30 cellular contexts compared by ENCODE assay signal in genomic region chr13:66528903-66529576, GRCh38.
DNase-seq lines count a peak whose midpoint lies in the region; ATAC-seq and TF ChIP-seq lines count a peak whose summit lies in the region.
"Had no signal": no experiment of that assay in that cellular context is flagged by ENCODE, and none has a peak within 500 bp of the region (broad histone marks: within the 10 kb centered on the region; RNA-seq: fewer than 3 reads in every experiment).

No MANE protein-coding gene starts in this region.

- no peak overlapping the region for H3K4me3 Mint-ChIP-seq in nephron
- H3K4me3 Mint-ChIP-seq: activated naive CD8-positive, alpha-beta T cell treated with anti-CD3 and anti-CD28 coated beads, Interleukin-2, amount 10 ng/mL, durations not matched to agents 7 days and 5 days; B cell; CD8-positive, alpha-beta T cell; central memory CD8-positive, alpha-beta T cell; memory B cell had no signal

- peaks cover 39% of the 10 kb centered on the region for H3K4me1 Mint-ChIP-seq in nephron
- H3K4me1 Mint-ChIP-seq: activated naive CD8-positive, alpha-beta T cell treated with anti-CD3 and anti-CD28 coated beads, Interleukin-2, amount 10 ng/mL, durations not matched to agents 7 days and 5 days; B cell; central memory CD8-positive, alpha-beta T cell; memory B cell had no signal

- no peak for TF ChIP-seq CTCF in DND-41 (IDR thresholded peaks at IDR 0.05; ENCODE audit: borderline replicate concordance, extremely low read depth, low read length, poor library complexity, severe bottlenecking)
- no peak for TF ChIP-seq CTCF in nephron (IDR thresholded peaks at IDR 0.05; ENCODE audit: unreplicated experiment in 3 of 3)
- no peak for TF ChIP-seq CTCF in brain microvascular endothelial cell (IDR thresholded peaks at IDR 0.05; ENCODE audit: low read depth, low read length, missing control alignments)

- no peaks in the 10 kb centered on the region for H3K9me3 ChIP-seq in DND-41 (ENCODE audit: insufficient read depth, low read length, severe bottlenecking)
- H3K9me3 ChIP-seq: gastrocnemius medialis, thoracic aorta had no signal

- no peak overlapping the region for H3K27ac ChIP-seq in DND-41 (ENCODE audit: low read length)
- H3K27ac ChIP-seq in brain microvascular endothelial cell: no peak overlapping the region
- H3K27ac ChIP-seq: gastrocnemius medialis, GM23248, hepatocyte, SK-N-MC, thoracic aorta had no signal

- H3K27me3 ChIP-seq in DND-41 (ENCODE audit: insufficient read depth, low read length, poor library complexity) (no peaks in the 10 kb centered on the region), brain microvascular endothelial cell (replicated peaks) (no peaks in the 10 kb centered on the region)
- H3K27me3 ChIP-seq: gastrocnemius medialis, hepatocyte had no signal

- H3K4me1 ChIP-seq in DND-41 (ENCODE audit: insufficient read depth, low read length): no peaks in the 10 kb centered on the region
- H3K4me1 ChIP-seq: gastrocnemius medialis had no signal

- peak overlapping the region; percentile 65 to 97 (median 77) for H3K27ac Mint-ChIP-seq in nephron
- H3K27ac Mint-ChIP-seq: activated naive CD8-positive, alpha-beta T cell treated with anti-CD3 and anti-CD28 coated beads, Interleukin-2, amount 10 ng/mL, durations not matched to agents 7 days and 5 days; B cell; CD8-positive, alpha-beta T cell; memory B cell had no signal

- no peak overlapping the region for H3K9ac ChIP-seq in DND-41 (ENCODE audit: low read depth, low read length)
- H3K9ac ChIP-seq: GM23248 had no signal

- ATAC-seq in DND-41 (ENCODE audit: insufficient read depth, low read depth): no peak
- no peak for ATAC-seq in HG02588 (IDR thresholded peaks at IDR 0.05; ENCODE audit: unreplicated experiment)
- ATAC-seq in HG03097 (IDR thresholded peaks at IDR 0.05; ENCODE audit: low FRiP score, unreplicated experiment): no peak
- ATAC-seq: CD8-positive, alpha-beta T cell; gastrocnemius medialis; GM12878; left lobe of liver; stimulated activated naive CD8-positive, alpha-beta T cell treated with anti-CD3 and anti-CD28 coated beads, Interleukin-15, Interleukin-2, amounts not matched to agents 100 U/mL and 50 U/mL, for 24 hours had no signal

- no peaks in the 10 kb centered on the region for H3K79me2 ChIP-seq in DND-41 (ENCODE audit: insufficient read depth, low read length)
- H3K79me2 ChIP-seq: hepatocyte had no signal

- H3K36me3 Mint-ChIP-seq in nephron (ENCODE audit: low read depth): peaks cover 3% of the 10 kb centered on the region
- H3K36me3 Mint-ChIP-seq: activated naive CD8-positive, alpha-beta T cell treated with anti-CD3 and anti-CD28 coated beads, Interleukin-2, amount 10 ng/mL, durations not matched to agents 7 days and 5 days; CD8-positive, alpha-beta T cell; memory B cell had no signal

- H3K4me3 ChIP-seq in DND-41 (ENCODE audit: low read depth in 1 of 2, low read length in 2 of 2) (no peak overlapping the region), brain microvascular endothelial cell (ENCODE audit: low read depth, low read length) (no peak overlapping the region)
- H3K4me3 ChIP-seq: gastrocnemius medialis, GM12878, GM23248, hepatocyte, SK-N-MC, thoracic aorta had no signal

- H4K20me1 ChIP-seq in DND-41 (ENCODE audit: insufficient read depth, low read length): no peaks in the 10 kb centered on the region

- in situ Hi-C loops in brain microvascular endothelial cell (cut with HindIII; ENCODE audit: low pct_ligation_motif_present, low sequenced_read_pairs): no loop called here

- H3K27me3 Mint-ChIP-seq in nephron (ENCODE audit: low read depth): no peaks in the 10 kb centered on the region
- H3K27me3 Mint-ChIP-seq: B cell; central memory CD8-positive, alpha-beta T cell; memory B cell had no signal

- H3K36me3 ChIP-seq in DND-41 (ENCODE audit: insufficient read depth, low read length) (no peaks in the 10 kb centered on the region), brain microvascular endothelial cell (replicated peaks) (no peaks in the 10 kb centered on the region)
- H3K36me3 ChIP-seq: gastrocnemius medialis, thoracic aorta had no signal

- H3K4me2 ChIP-seq in DND-41 (ENCODE audit: insufficient read depth, low read length): no peak overlapping the region
- H3K4me2 ChIP-seq: hepatocyte had no signal

- 0 out of 2 replicates have a peak overlapping the region, but pooled peaks have one; percentile 15 for H2AFZ ChIP-seq in DND-41 (ENCODE audit: low read depth, low read length)
- H2AFZ ChIP-seq: GM23248, hepatocyte had no signal

- no peaks in the 10 kb centered on the region for H3K9me3 Mint-ChIP-seq in nephron
- H3K9me3 Mint-ChIP-seq: activated naive CD8-positive, alpha-beta T cell treated with anti-CD3 and anti-CD28 coated beads, Interleukin-2, amount 10 ng/mL, durations not matched to agents 7 days and 5 days; CD8-positive, alpha-beta T cell had no signal

- DNase-seq in DND-41 (no peak), NCI-H1105 (lab: John Stamatoyannopoulos, UW) (peak; percentile 21), SK-N-DZ (ENCODE audit: low spot score) (peak; percentile 6), brain microvascular endothelial cell (no peak), NCI-H2107 (lab: John Stamatoyannopoulos, UW) (no peak)
- DNase-seq: activated CD4-positive, alpha-beta T cell treated with anti-CD3 and anti-CD28 coated beads for 4 hours; activated CD8-positive, alpha-beta memory T cell treated with anti-CD3 and anti-CD28 coated beads for 24 hours; activated effector memory CD4-positive, alpha-beta T cell treated with Interleukin-2 at 50 U/mL for 16 hours; activated naive CD8-positive, alpha-beta T cell treated with anti-CD3 and anti-CD28 coated beads, Interleukin-2, amount 10 ng/mL, durations not matched to agents 7 days and 5 days; CD8-positive, alpha-beta T cell; EL; gastrocnemius medialis; GM23248; IMR-90; NCI-H1092; NCI-H2081 treated with DMSO at 0.1 percent for 48 hours; NCI-H524; stimulated activated naive CD8-positive, alpha-beta T cell treated with anti-CD3 and anti-CD28 coated beads, Interleukin-15, Interleukin-2, amounts not matched to agents 100 U/mL and 50 U/mL, for 24 hours; T-helper 2 cell had no signal

Comparison
In these comparisons a context has a peak if more than half of its experiments do, and no peak if none do; other contexts are left out.
1. DNase-seq: peak in NCI-H1105 (single experiment) and SK-N-DZ (single experiment); none in DND-41 (single experiment), brain microvascular endothelial cell (single experiment) and NCI-H2107 (single experiment).